Comparison of ENCODE assay signal across 1 cellular context in genomic region chr12:47033081-47033480, GRCh38.
TF ChIP-seq lines count a peak whose summit lies in the region.

No MANE protein-coding gene starts in this region.

TF ChIP-seq in SK-N-SH treated with all-trans-retinoic acid at 6 μM for 48 hours, 23 proteins besides CTCF, POLR2A, EP300 and RAD21 (continued from another document):
- TF ChIP-seq CSRNP3 (CRISPR knock-in tag; IDR thresholded peaks at IDR 0.05) (no peak), ZNF565 (CRISPR knock-in tag; conservative IDR thresholded peaks at IDR 0.05; ENCODE audit: low read depth) (no peak), ZFP30 (CRISPR knock-in tag; IDR thresholded peaks at IDR 0.05) (no peak), ZNF8 (CRISPR knock-in tag; IDR thresholded peaks at IDR 0.05) (no peak), CSDC2 (CRISPR knock-in tag; IDR thresholded peaks at IDR 0.05) (no peak)
TF ChIP-seq in SK-N-SH treated with all-trans-retinoic acid at 6 μM for 48 hours: peak in this region for 0.
